ENCODE assay signal across 20 cellular contexts in genomic region chr4:4423706-4424498, GRCh38. TPM values are rescaled to one million over a fixed set of nuclear protein-coding genes. Genes with fewer than 3 reads are reported as not detected.
A peak's percentile ranks its signal among the peaks of the same experiment; 100 is the strongest.
DNase-seq lines count a peak whose midpoint lies in the region; ATAC-seq and TF ChIP-seq lines count a peak whose summit lies in the region.
"Had no signal": no experiment of that assay in that cellular context is flagged by ENCODE, and none has a peak within 500 bp of the region (broad histone marks: within the 10 kb centered on the region; RNA-seq: fewer than 3 reads in every experiment).

No MANE protein-coding gene starts in this region.

- ATAC-seq in activated T-helper 17 cell treated with anti-CD3 and anti-CD28 coated beads, Interleukin-2, amount 50 U/mL, for 72 hours (replicated peaks), result peak; percentile 33
- ATAC-seq in left lobe of liver (peak; percentile 75), HG03045 (IDR thresholded peaks at IDR 0.05; ENCODE audit: unreplicated experiment) (no peak), GM21717 (IDR thresholded peaks at IDR 0.05; ENCODE audit: unreplicated experiment) (no peak)
- no peak for ATAC-seq in stimulated activated effector memory CD8-positive, alpha-beta T cell treated with anti-CD3 and anti-CD28 coated beads, Interleukin-12 subunit alpha, Interleukin-12 subunit beta, amount 100 ng/mL, for 72 hours

- no peak for TF ChIP-seq CTCF in GM20000 (IDR thresholded peaks at IDR 0.05; ENCODE audit: extremely low read depth, missing control alignments)

- H3K27me3 Mint-ChIP-seq in activated T-helper 17 cell treated with anti-CD3 and anti-CD28 coated beads, Interleukin-2, amount 50 U/mL, for 72 hours, result no peaks in the 10 kb centered on the region
- H3K27me3 Mint-ChIP-seq: activated naive CD8-positive, alpha-beta T cell treated with anti-CD3 and anti-CD28 coated beads for 36 hours; B cell had no signal

- no peak overlapping the region for H3K4me3 Mint-ChIP-seq in activated T-helper 17 cell treated with anti-CD3 and anti-CD28 coated beads, Interleukin-2, amount 50 U/mL, for 72 hours
- H3K4me3 Mint-ChIP-seq in stimulated activated effector memory CD8-positive, alpha-beta T cell treated with anti-CD3 and anti-CD28 coated beads, Interleukin-12 subunit alpha, Interleukin-12 subunit beta, amount 100 ng/mL, for 72 hours, result no peak overlapping the region
- H3K4me3 Mint-ChIP-seq: activated naive CD8-positive, alpha-beta T cell treated with anti-CD3 and anti-CD28 coated beads for 36 hours; B cell; immature natural killer cell had no signal

- H3K9me3 Mint-ChIP-seq in activated T-helper 17 cell treated with anti-CD3 and anti-CD28 coated beads, Interleukin-2, amount 50 U/mL, for 72 hours, result no peaks in the 10 kb centered on the region
- no peaks in the 10 kb centered on the region for H3K9me3 Mint-ChIP-seq in stimulated activated effector memory CD8-positive, alpha-beta T cell treated with anti-CD3 and anti-CD28 coated beads, Interleukin-12 subunit alpha, Interleukin-12 subunit beta, amount 100 ng/mL, for 72 hours
- H3K9me3 Mint-ChIP-seq: activated naive CD8-positive, alpha-beta T cell treated with anti-CD3 and anti-CD28 coated beads for 36 hours; activated T-helper 2 cell treated with anti-CD3 and anti-CD28 coated beads, Interferon-gamma antibody, Interleukin-2, Interleukin-4, amounts not matched to agents 10 μg/mL and 5 μg/mL and 100 μg/mL, durations not matched to agents 14 hours and 24 hours and 36 hours; immature natural killer cell had no signal

- peak; percentile 21 for DNase-seq in activated CD8-positive, alpha-beta memory T cell treated with anti-CD3 and anti-CD28 coated beads for 24 hours
- DNase-seq in activated CD8-positive, alpha-beta memory T cell treated with anti-CD3 and anti-CD28 coated beads, Interleukin-2, amount 50 U/mL, for 48 hours, result no peak
- DNase-seq in left lobe of liver (ENCODE audit: low spot score) (no peak), GM20000 (ENCODE audit: low spot score) (no peak)
- no peak for DNase-seq in stimulated activated effector memory CD8-positive, alpha-beta T cell treated with anti-CD3 and anti-CD28 coated beads, Interleukin-12 subunit alpha, Interleukin-12 subunit beta, amount 100 ng/mL, for 72 hours (ENCODE audit: low spot score in 2 of 2)
- DNase-seq: activated naive CD8-positive, alpha-beta T cell treated with anti-CD3 and anti-CD28 coated beads for 36 hours; DMS79; GF-D8; immature natural killer cell; Karpas-422; left ventricle myocardium inferior; NCI-H146; NCI-H524; stomach had no signal

- peaks cover 9% of the 10 kb centered on the region for H3K4me1 Mint-ChIP-seq in activated T-helper 17 cell treated with anti-CD3 and anti-CD28 coated beads, Interleukin-2, amount 50 U/mL, for 72 hours
- H3K4me1 Mint-ChIP-seq in stimulated activated effector memory CD8-positive, alpha-beta T cell treated with anti-CD3 and anti-CD28 coated beads, Interleukin-12 subunit alpha, Interleukin-12 subunit beta, amount 100 ng/mL, for 72 hours, result peaks cover 6% of the 10 kb centered on the region
- H3K4me1 Mint-ChIP-seq: B cell, immature natural killer cell had no signal

- H3K36me3 Mint-ChIP-seq in activated T-helper 17 cell treated with anti-CD3 and anti-CD28 coated beads, Interleukin-2, amount 50 U/mL, for 72 hours (ENCODE audit: low read depth), result peaks cover 48% of the 10 kb centered on the region
- H3K36me3 Mint-ChIP-seq in stimulated activated effector memory CD8-positive, alpha-beta T cell treated with anti-CD3 and anti-CD28 coated beads, Interleukin-12 subunit alpha, Interleukin-12 subunit beta, amount 100 ng/mL, for 72 hours, result peaks cover 65% of the 10 kb centered on the region

- H3K27ac Mint-ChIP-seq in activated T-helper 17 cell treated with anti-CD3 and anti-CD28 coated beads, Interleukin-2, amount 50 U/mL, for 72 hours, result peak overlapping the region; percentile 82
- peak overlapping the region; percentile 70 for H3K27ac Mint-ChIP-seq in stimulated activated effector memory CD8-positive, alpha-beta T cell treated with anti-CD3 and anti-CD28 coated beads, Interleukin-12 subunit alpha, Interleukin-12 subunit beta, amount 100 ng/mL, for 72 hours
- H3K27ac Mint-ChIP-seq: activated T-helper 2 cell treated with anti-CD3 and anti-CD28 coated beads, Interferon-gamma antibody, Interleukin-2, Interleukin-4, amounts not matched to agents 10 μg/mL and 5 μg/mL and 100 μg/mL, durations not matched to agents 14 hours and 24 hours and 36 hours; B cell had no signal

RNA-seq across cellular contexts. Expression of gene NSG1, which starts 37.0 kb away (rescaled TPM):
- total RNA-seq in activated T-helper 17 cell treated with anti-CD3 and anti-CD28 coated beads, Interleukin-2, amount 50 U/mL, for 72 hours, result 10 to 100 TPM in 1 of 2 donors, 1 to 10 TPM in 1; 7.0 to 12.8 TPM
- 0.13 TPM for total RNA-seq in left lobe of liver
- total RNA-seq: activated T-helper 2 cell treated with anti-CD3 and anti-CD28 coated beads, Interferon-gamma antibody, Interleukin-2, Interleukin-4, amounts not matched to agents 10 μg/mL and 5 μg/mL and 100 μg/mL, durations not matched to agents 14 hours and 24 hours and 36 hours; B cell; SJSA1 had no signal

Comparison
In these comparisons a context has a peak if more than half of its experiments do, and no peak if none do; other contexts are left out.
1. ATAC-seq: peak in activated T-helper 17 cell treated with anti-CD3 and anti-CD28 coated beads, Interleukin-2, amount 50 U/mL, for 72 hours (single experiment) and left lobe of liver (single experiment); none in stimulated activated effector memory CD8-positive, alpha-beta T cell treated with anti-CD3 and anti-CD28 coated beads, Interleukin-12 subunit alpha, Interleukin-12 subunit beta, amount 100 ng/mL, for 72 hours (single experiment), HG03045 (single experiment) and GM21717 (single experiment).